ENCODE assay signal across 9 cellular contexts in the genomic region with DNA sequence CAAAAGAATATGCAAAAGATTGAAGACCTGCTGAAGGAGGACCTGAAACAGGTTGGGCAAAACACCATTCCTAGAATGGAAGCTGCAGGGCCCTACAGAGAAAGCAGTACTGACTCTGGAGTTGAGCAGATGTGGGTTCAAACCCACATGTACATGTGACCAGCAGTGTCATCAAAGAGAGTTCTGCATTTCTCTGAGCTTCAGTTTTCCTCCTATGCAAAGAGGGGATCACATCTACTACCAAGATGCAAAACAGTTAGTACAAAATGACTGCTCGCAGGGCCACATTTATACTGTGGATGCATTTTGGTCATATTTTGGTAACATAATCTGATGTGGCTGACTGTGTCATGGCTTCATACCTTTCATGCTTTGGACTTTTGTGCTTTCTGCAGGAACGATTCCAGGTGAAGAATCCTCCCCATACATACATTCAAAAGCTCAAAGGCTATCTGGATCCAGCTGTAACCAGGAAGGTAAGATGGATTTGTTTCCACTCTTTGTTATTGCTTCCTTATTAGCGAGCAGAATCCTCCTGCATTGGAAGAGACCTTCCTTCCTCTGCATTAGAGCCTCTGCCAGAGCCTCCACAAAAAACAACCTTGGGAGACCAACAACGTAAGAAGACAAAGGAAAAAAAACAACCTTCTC.
DNase-seq lines count a peak whose midpoint lies in the region; ATAC-seq and TF ChIP-seq lines count a peak whose summit lies in the region.
"Had no signal": no experiment of that assay in that cellular context is flagged by ENCODE, and none has a peak within 500 bp of the region (broad histone marks: within the 10 kb centered on the region; RNA-seq: fewer than 3 reads in every experiment).

No MANE protein-coding gene starts in this region.

- no peak overlapping the region for H3K4me3 ChIP-seq in left ventricle myocardium inferior

- H3K27ac ChIP-seq in left ventricle myocardium inferior (replicated peaks) (peak overlapping the region; percentile 43), cingulate gyrus (ENCODE audit: low read depth, low read length) (peak overlapping the region; percentile 85)

- H3K36me3 ChIP-seq in left ventricle myocardium inferior = no peaks in the 10 kb centered on the region

- H3K27ac Mint-ChIP-seq in nephron progenitor cell = peak overlapping the region; percentile 72
- H3K27ac Mint-ChIP-seq in activated T-helper 1 cell treated with anti-CD3 and anti-CD28 coated beads, Interleukin-12 subunit alpha, Interleukin-12 subunit beta, Interleukin-2, Interleukin-4 antibody, amounts not matched to agents 30 ng/mL and 10 ng/mL and 1 ng/mL, durations not matched to agents 14 hours and 24 hours and 36 hours = no peak overlapping the region

- no peaks in the 10 kb centered on the region for H3K9me3 ChIP-seq in left ventricle myocardium inferior (replicated peaks)

- peaks cover 18% of the 10 kb centered on the region for H3K4me1 Mint-ChIP-seq in nephron progenitor cell
- no peaks in the 10 kb centered on the region for H3K4me1 Mint-ChIP-seq in activated T-helper 1 cell treated with anti-CD3 and anti-CD28 coated beads, Interleukin-12 subunit alpha, Interleukin-12 subunit beta, Interleukin-2, Interleukin-4 antibody, amounts not matched to agents 30 ng/mL and 10 ng/mL and 1 ng/mL, durations not matched to agents 14 hours and 24 hours and 36 hours (ENCODE audit: low read depth)

- no peaks in the 10 kb centered on the region for H3K27me3 ChIP-seq in left ventricle myocardium inferior (ENCODE audit: low read depth)

- peaks cover 25% of the 10 kb centered on the region for H3K36me3 Mint-ChIP-seq in nephron progenitor cell (ENCODE audit: low read depth)
- peaks cover 2% of the 10 kb centered on the region for H3K36me3 Mint-ChIP-seq in activated T-helper 1 cell treated with anti-CD3 and anti-CD28 coated beads, Interleukin-12 subunit alpha, Interleukin-12 subunit beta, Interleukin-2, Interleukin-4 antibody, amounts not matched to agents 30 ng/mL and 10 ng/mL and 1 ng/mL, durations not matched to agents 14 hours and 24 hours and 36 hours (ENCODE audit: low read depth)

- TF ChIP-seq CTCF in left ventricle myocardium inferior (IDR thresholded peaks at IDR 0.05; ENCODE audit: borderline replicate concordance) (no peak), nephron progenitor cell (IDR thresholded peaks at IDR 0.05) (no peak)

- no peak for ATAC-seq in Right ventricle myocardium superior (ENCODE audit: poor library complexity)
- no peak for ATAC-seq in GM21619 (IDR thresholded peaks at IDR 0.05; ENCODE audit: unreplicated experiment)
- ATAC-seq: left cardiac atrium had no signal

- DNase-seq in left ventricle myocardium inferior (no peak), Right ventricle myocardium superior (no peak), nephron progenitor cell (no peak), hepatic stellate cell (ENCODE audit: low spot score) (no peak), NOMO-1 treated with DMSO at 0.1 percent for 48 hours (lab: John Stamatoyannopoulos, UW; ENCODE audit: unreplicated experiment) (no peak)
- DNase-seq in activated T-helper 1 cell treated with anti-CD3 and anti-CD28 coated beads, Interleukin-12 subunit alpha, Interleukin-12 subunit beta, Interleukin-2, Interleukin-4 antibody, amounts not matched to agents 30 ng/mL and 10 ng/mL and 1 ng/mL, durations not matched to agents 14 hours and 24 hours and 36 hours (ENCODE audit: low spot score) = no peak
- DNase-seq: left cardiac atrium had no signal

- intact Hi-C loops in left ventricle myocardium inferior (cut with micrococcal nuclease) (no loop called here), Right ventricle myocardium superior (cut with DNase I) (no loop called here)
- intact Hi-C loops in activated T-helper 1 cell treated with anti-CD3 and anti-CD28 coated beads, Interleukin-12 subunit alpha, Interleukin-12 subunit beta, Interleukin-2, Interleukin-4 antibody, amounts not matched to agents 30 ng/mL and 10 ng/mL and 1 ng/mL, durations not matched to agents 14 hours and 24 hours and 36 hours (cut with micrococcal nuclease) = no loop called here

- no peaks in the 10 kb centered on the region for H3K27me3 Mint-ChIP-seq in nephron progenitor cell (ENCODE audit: low read depth, poor library complexity)
- peaks cover 2% of the 10 kb centered on the region for H3K27me3 Mint-ChIP-seq in activated T-helper 1 cell treated with anti-CD3 and anti-CD28 coated beads, Interleukin-12 subunit alpha, Interleukin-12 subunit beta, Interleukin-2, Interleukin-4 antibody, amounts not matched to agents 30 ng/mL and 10 ng/mL and 1 ng/mL, durations not matched to agents 14 hours and 24 hours and 36 hours (ENCODE audit: insufficient read depth)

- H3K4me1 ChIP-seq in left ventricle myocardium inferior = peaks cover 30% of the 10 kb centered on the region

- H3K4me3 Mint-ChIP-seq in nephron progenitor cell = no peak overlapping the region
- H3K4me3 Mint-ChIP-seq in activated T-helper 1 cell treated with anti-CD3 and anti-CD28 coated beads, Interleukin-12 subunit alpha, Interleukin-12 subunit beta, Interleukin-2, Interleukin-4 antibody, amounts not matched to agents 30 ng/mL and 10 ng/mL and 1 ng/mL, durations not matched to agents 14 hours and 24 hours and 36 hours = no peak overlapping the region

- H3K9me3 Mint-ChIP-seq in nephron progenitor cell = no peaks in the 10 kb centered on the region
- H3K9me3 Mint-ChIP-seq in activated T-helper 1 cell treated with anti-CD3 and anti-CD28 coated beads, Interleukin-12 subunit alpha, Interleukin-12 subunit beta, Interleukin-2, Interleukin-4 antibody, amounts not matched to agents 30 ng/mL and 10 ng/mL and 1 ng/mL, durations not matched to agents 14 hours and 24 hours and 36 hours = no peaks in the 10 kb centered on the region
